Comparison of ENCODE assay signal across 22 cellular contexts in genomic region chr13:94263038-94263437, GRCh38.
DNase-seq lines count a peak whose midpoint lies in the region; ATAC-seq, FAIRE-seq and TF ChIP-seq lines count a peak whose summit lies in the region.
"Had no signal": no experiment of that assay in that cellular context is flagged by ENCODE, and none has a peak within 500 bp of the region (broad histone marks: within the 10 kb centered on the region; RNA-seq: fewer than 3 reads in every experiment).

No MANE protein-coding gene starts in this region.

- WGBS in small intestine, 3 donors: 67 to 76% (median 72%) methylated on average over 3 of the region's 3 CpGs
- 59 to 66% methylated on average over 3 of the region's 3 CpGs for WGBS in body of pancreas, 2 donors

- TF ChIP-seq CTCF in coronary artery (IDR thresholded peaks at IDR 0.05) (no peak), body of pancreas (IDR thresholded peaks at IDR 0.05) (no peak)

- H3K4me1 ChIP-seq in small intestine (ENCODE audit: control insufficient read depth in 2 of 2, insufficient read depth in 1 of 2, low read depth in 1 of 2, low read length in 1 of 2): no peaks in the 10 kb centered on the region
- H3K4me1 ChIP-seq in body of pancreas: no peaks in the 10 kb centered on the region
- H3K4me1 ChIP-seq: A549 had no signal

- intact Hi-C loops in body of pancreas (cut with DNase I): no loop called here

- TF ChIP-seq POLR2A in body of pancreas (IDR thresholded peaks at IDR 0.05): no peak

- H3K36me3 ChIP-seq in small intestine (ENCODE audit: control insufficient read depth in 2 of 2, insufficient read depth in 2 of 2, low read length in 2 of 2): no peaks in the 10 kb centered on the region
- H3K36me3 ChIP-seq in body of pancreas (replicated peaks in 1 of 2; ENCODE audit: insufficient read depth in 1 of 2, low read depth in 2 of 2): no peaks in the 10 kb centered on the region

- DNase-seq in NCI-H748 (lab: John Stamatoyannopoulos, UW; ENCODE audit: unreplicated experiment) (peak; percentile 43), NCI-H748 treated with DMSO at 0.1 percent for 48 hours (lab: John Stamatoyannopoulos, UW) (no peak), HuH-7 (ENCODE audit: low spot score) (peak; percentile 5), NCI-H526 treated with DMSO at 0.1 percent for 48 hours (lab: John Stamatoyannopoulos, UW) (peak; percentile 66), small intestine (peak; percentile 13), coronary artery (ENCODE audit: low spot score) (no peak), body of pancreas (no peak)
- DNase-seq: CD8-positive, alpha-beta T cell; COR-L47; DMS79 treated with DMSO at 0.1 percent for 48 hours; EL; GDM1; HCEC 1CT; HFFc6; IMR-90; KBM-7 had no signal

- H3K4me3 ChIP-seq in small intestine (ENCODE audit: low read depth in 1 of 2, low read length in 2 of 2) (no peak overlapping the region), coronary artery (no peak overlapping the region), body of pancreas (no peak overlapping the region)
- H3K4me3 ChIP-seq: A549 had no signal

- H3K9me3 ChIP-seq in small intestine (ENCODE audit: control insufficient read depth, low read depth) (no peaks in the 10 kb centered on the region), body of pancreas (no peaks in the 10 kb centered on the region)
- H3K9me3 ChIP-seq: A549 had no signal

- FAIRE-seq in small intestine (lab: Jason Lieb, UNC): no peak
- FAIRE-seq: A549, D721Med, GM12892, GM19239, H1 had no signal

- H3K27ac ChIP-seq in small intestine (ENCODE audit: low read depth in 1 of 2, low read length in 1 of 2) (no peak overlapping the region), coronary artery (no peak overlapping the region), body of pancreas (no peak overlapping the region)
- H3K27ac ChIP-seq: A549, HL-60 had no signal

- H3K27me3 ChIP-seq in small intestine (ENCODE audit: control insufficient read depth in 2 of 2, insufficient read depth in 2 of 2, low read length in 2 of 2) (no peaks in the 10 kb centered on the region), body of pancreas (no peaks in the 10 kb centered on the region)

- ATAC-seq in body of pancreas: no peak
- ATAC-seq: A549; CD8-positive, alpha-beta T cell had no signal

Comparison
In these comparisons a context has a peak if more than half of its experiments do, and no peak if none do; other contexts are left out.
1. DNase-seq: peak in NCI-H748 (single experiment), HuH-7 (single experiment), NCI-H526 treated with DMSO at 0.1 percent for 48 hours (single experiment) and small intestine (single experiment); none in NCI-H748 treated with DMSO at 0.1 percent for 48 hours (single experiment), coronary artery (single experiment) and body of pancreas (0 of 4).